Comparison of ENCODE assay signal across 19 cellular contexts in genomic region chr3:169914321-169914720, GRCh38. TPM values are rescaled to one million over a fixed set of nuclear protein-coding genes. Genes with fewer than 3 reads are reported as not detected.
A peak's percentile ranks its signal among the peaks of the same experiment; 100 is the strongest.
DNase-seq lines count a peak whose midpoint lies in the region; ATAC-seq and TF ChIP-seq lines count a peak whose summit lies in the region.
"Had no signal": no experiment of that assay in that cellular context is flagged by ENCODE, and none has a peak within 500 bp of the region (broad histone marks: within the 10 kb centered on the region; RNA-seq: fewer than 3 reads in every experiment).

No MANE protein-coding gene starts in this region.

- CTCF ChIA-PET in mammary epithelial cell (lab: Charles Lee; ENCODE audit: low non-redundant PET): no interaction called here

- 93% methylated on average over 2 of the region's 2 CpGs for WGBS in mammary epithelial cell (ENCODE audit: low coverage, missing lambda C conversion rate)
- WGBS in suprapubic skin: 45% methylated on average over 2 of the region's 2 CpGs

- H4K20me1 ChIP-seq in Loucy (ENCODE audit: insufficient read depth, low read length, poor library complexity, severe bottlenecking) (no peaks in the 10 kb centered on the region), mammary epithelial cell (ENCODE audit: insufficient read depth, low read length) (no peaks in the 10 kb centered on the region)

- H3K4me3 ChIP-seq in Loucy (ENCODE audit: low read length, poor library complexity, severe bottlenecking): no peak overlapping the region
- no peak overlapping the region for H3K4me3 ChIP-seq in mammary epithelial cell (replicated peaks in 1 of 3; ENCODE audit: insufficient read depth in 1 of 3, low read depth in 2 of 3, low read length in 3 of 3)
- no peak overlapping the region for H3K4me3 ChIP-seq in suprapubic skin
- H3K4me3 ChIP-seq: colonic mucosa, GM23338, heart right ventricle, lower lobe of right lung, ovary had no signal

- ATAC-seq in GM18909 (IDR thresholded peaks at IDR 0.05; ENCODE audit: poor library complexity, unreplicated experiment): no peak
- ATAC-seq: GM23338, lower lobe of right lung had no signal

- no peaks in the 10 kb centered on the region for H3K9me2 ChIP-seq in Loucy (replicated peaks; ENCODE audit: low read depth, low read length)

- H3K27me3 ChIP-seq in Loucy (ENCODE audit: insufficient read depth, low read length, poor library complexity, severe bottlenecking) (no peaks in the 10 kb centered on the region), mammary epithelial cell (ENCODE audit: insufficient read depth, low read length) (peaks cover 2% of the 10 kb centered on the region), suprapubic skin (no peaks in the 10 kb centered on the region)
- H3K27me3 ChIP-seq: colonic mucosa, heart right ventricle, ovary had no signal

- no peak for TF ChIP-seq EP300 in suprapubic skin (IDR thresholded peaks at IDR 0.05)

- in situ Hi-C loops in mammary epithelial cell (cut with MboI; ENCODE audit: low sequenced_read_pairs in 2 of 2): no loop called here

- H3F3A ChIP-seq in Loucy (ENCODE audit: low read depth): no peaks in the 10 kb centered on the region

- TF ChIP-seq CTCF in Loucy (conservative IDR thresholded peaks at IDR 0.05; ENCODE audit: low read length): no peak
- TF ChIP-seq CTCF in mammary epithelial cell (conservative IDR thresholded peaks at IDR 0.05 in 1 of 2, IDR thresholded peaks at IDR 0.05 in 1 of 2; ENCODE audit: extremely low read depth in 1 of 2, insufficient read depth in 1 of 2, low read depth in 1 of 2, low read length in 2 of 2): no peak
- no peak for TF ChIP-seq CTCF in suprapubic skin (IDR thresholded peaks at IDR 0.05)

- H3K9me3 ChIP-seq in Loucy (ENCODE audit: insufficient read depth, low read depth, low read length) (no peaks in the 10 kb centered on the region), mammary epithelial cell (replicated peaks; ENCODE audit: insufficient read depth, low read length) (no peaks in the 10 kb centered on the region), suprapubic skin (no peaks in the 10 kb centered on the region)
- H3K9me3 ChIP-seq: colonic mucosa, heart right ventricle, lower lobe of right lung, ovary had no signal

- H3K4me2 ChIP-seq in Loucy (ENCODE audit: low read depth, low read length, poor library complexity, severe bottlenecking) (no peak overlapping the region), mammary epithelial cell (ENCODE audit: insufficient read depth, low read depth, low read length) (no peak overlapping the region)
- H3K4me2 ChIP-seq: GM23338 had no signal

- no peaks in the 10 kb centered on the region for H3K4me1 ChIP-seq in Loucy (ENCODE audit: insufficient read depth, low read length, poor library complexity, severe bottlenecking)
- H3K4me1 ChIP-seq in mammary epithelial cell (ENCODE audit: insufficient read depth, low read length): no peaks in the 10 kb centered on the region
- no peaks in the 10 kb centered on the region for H3K4me1 ChIP-seq in suprapubic skin
- H3K4me1 ChIP-seq: colonic mucosa, lower lobe of right lung had no signal

- TF ChIP-seq POLR2A in suprapubic skin (IDR thresholded peaks at IDR 0.05): no peak

- BruUV-seq in mammary epithelial cell (replicated peaks; lab: Mats Ljungman, UMichigan): no TSS peak

- H3K79me2 ChIP-seq in Loucy (ENCODE audit: insufficient read depth, low read length): no peaks in the 10 kb centered on the region
- H3K79me2 ChIP-seq in mammary epithelial cell (ENCODE audit: insufficient read depth, low read length): no peaks in the 10 kb centered on the region

- dilution Hi-C loops in mammary epithelial cell (cut with HindIII; ENCODE audit: low sequenced_read_pairs): no loop called here

- intact Hi-C loops in mammary epithelial cell (cut with micrococcal nuclease): no loop called here

- peak overlapping the region; percentile 48; the same call in 1 of the 2 replicates for H2AFZ ChIP-seq in Loucy (ENCODE audit: low read length)
- H2AFZ ChIP-seq in mammary epithelial cell (ENCODE audit: low read depth, low read length): no peak overlapping the region
- H2AFZ ChIP-seq: GM23338 had no signal

- H3K36me3 ChIP-seq in Loucy (ENCODE audit: insufficient read depth, low read length) (no peaks in the 10 kb centered on the region), mammary epithelial cell (ENCODE audit: insufficient read depth, low read length) (no peaks in the 10 kb centered on the region), suprapubic skin (no peaks in the 10 kb centered on the region)
- H3K36me3 ChIP-seq: colonic mucosa, heart right ventricle, lower lobe of right lung, ovary had no signal

- peak; percentile 60 for DNase-seq in DMS53 (lab: John Stamatoyannopoulos, UW)
- DNase-seq in mammary epithelial cell: peak; percentile 4
- DNase-seq in lung microvascular endothelial cell (ENCODE audit: low read depth in 2 of 2): peak; percentile 16 to 34
- no peak for DNase-seq in HPDE6-E6E7 (ENCODE audit: extremely low spot score)
- DNase-seq in medulla oblongata (ENCODE audit: extremely low spot score): no peak
- no peak for DNase-seq in suprapubic skin (ENCODE audit: low spot score in 2 of 2)
- DNase-seq: activated CD4-positive, alpha-beta T cell treated with anti-CD3 and anti-CD28 coated beads, Interleukin-2, amount 50 U/mL, for 48 hours; activated gamma-delta T cell; CD4-positive, alpha-beta memory T cell; colonic mucosa; heart right ventricle; lower lobe of right lung; NCI-H1930; ovary; stimulated activated CD4-positive, alpha-beta T cell treated with anti-CD3 and anti-CD28 coated beads, Interleukin-1b, Interleukin-23, amount 100 ng/mL, for 48 hours; stimulated activated naive CD4-positive, alpha-beta T cell had no signal

- H3K27ac ChIP-seq in mammary epithelial cell (ENCODE audit: insufficient read depth, low read depth, low read length): no peak overlapping the region
- no peak overlapping the region for H3K27ac ChIP-seq in suprapubic skin
- H3K27ac ChIP-seq: colonic mucosa, heart right ventricle, lower lobe of right lung, ovary had no signal

- H3K9ac ChIP-seq in Loucy (ENCODE audit: low read depth, low read length, poor library complexity, severe bottlenecking) (no peak overlapping the region), mammary epithelial cell (ENCODE audit: insufficient read depth, low read length) (no peak overlapping the region)

RNA-seq across cellular contexts. Expression of gene SAMD7, which starts 2.9 kb away (rescaled TPM):
- not detected for total RNA-seq in mammary epithelial cell
- polyA plus RNA-seq in mammary epithelial cell: not detected
- not detected for polyA minus RNA-seq in mammary epithelial cell
- not detected in 2 replicates for total RNA-seq in lung microvascular endothelial cell
- not detected for total RNA-seq in suprapubic skin
- total RNA-seq: CD4-positive, alpha-beta memory T cell; colonic mucosa; GM23338; lower lobe of right lung; ovary had no signal
- polyA plus RNA-seq: CD4-positive, alpha-beta memory T cell; GM23338; heart right ventricle; ovary had no signal

RNA-seq across cellular contexts. Expression of gene LRRC31, which starts 44.6 kb away (rescaled TPM):
- total RNA-seq in mammary epithelial cell: not detected
- polyA plus RNA-seq in mammary epithelial cell: not detected
- polyA minus RNA-seq in mammary epithelial cell: not detected
- not detected in 2 replicates for total RNA-seq in lung microvascular endothelial cell
- total RNA-seq in suprapubic skin: under 1 TPM in 2 of 4 donors, not detected in 2; 0.26 to 0.32 TPM
- total RNA-seq: CD4-positive, alpha-beta memory T cell; GM23338; heart right ventricle; ovary had no signal
- polyA plus RNA-seq: CD4-positive, alpha-beta memory T cell; GM23338; heart right ventricle; ovary had no signal

RNA-seq across cellular contexts. Expression of gene SEC62, which starts 52.3 kb away (rescaled TPM):
- total RNA-seq in mammary epithelial cell (10 to 100 TPM; 25.2 to 68.7 TPM), lung microvascular endothelial cell (16.8 and 33.9 TPM in 2 replicates), suprapubic skin (10 to 100 TPM; 18.3 to 35.3 (median 28.9) TPM)
- 41.5 TPM for polyA plus RNA-seq in mammary epithelial cell
- polyA minus RNA-seq in mammary epithelial cell: 109 TPM

Comparison
In these comparisons a context has a peak if more than half of its experiments do, and no peak if none do; other contexts are left out.
1. DNase-seq: peak in DMS53 (single experiment), mammary epithelial cell (single experiment) and lung microvascular endothelial cell (2 of 2); none in HPDE6-E6E7 (single experiment), medulla oblongata (single experiment) and suprapubic skin (0 of 2).